In the genomic region with DNA sequence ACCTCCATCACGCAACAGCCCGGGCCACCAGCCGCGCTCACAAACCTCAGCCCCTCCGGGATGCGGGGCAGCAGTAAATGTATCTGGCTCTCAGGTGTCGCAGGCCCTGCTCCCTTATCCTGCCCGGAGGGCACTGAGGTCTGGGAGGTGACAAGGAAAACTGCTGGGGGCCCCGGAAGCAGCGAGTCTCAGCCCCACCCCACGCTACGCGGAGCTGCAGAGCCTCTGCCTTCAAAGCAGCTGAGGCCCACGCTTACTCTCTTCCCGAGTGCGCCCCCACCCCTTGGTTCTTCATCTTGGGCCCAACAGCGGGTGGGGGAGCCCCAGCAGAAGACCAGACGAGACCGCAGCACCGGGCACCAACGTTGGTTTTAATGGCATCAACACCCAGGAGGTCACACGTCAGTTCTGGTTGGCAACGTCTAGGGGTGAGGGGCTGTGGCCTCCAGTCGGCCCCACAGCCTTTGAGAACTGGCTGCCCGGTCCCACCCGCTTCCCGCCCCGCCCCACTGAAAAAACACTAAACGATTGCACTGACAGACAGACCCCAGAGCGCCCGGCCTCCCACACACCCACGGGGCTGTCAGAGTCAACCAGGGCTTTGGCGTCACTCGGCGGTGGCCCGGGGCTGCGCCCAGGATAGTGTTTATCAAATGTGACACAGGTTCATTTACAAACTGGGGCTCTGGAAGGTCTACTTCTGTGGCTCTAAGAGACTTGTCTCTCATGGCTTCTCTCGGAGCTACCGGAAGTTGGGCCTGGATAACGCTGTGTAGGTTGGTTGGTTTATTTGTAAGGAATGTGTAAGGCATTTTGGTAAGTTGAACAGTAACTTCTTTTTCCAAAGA, we compare ENCODE assay signal across 9 cellular contexts. TPM values are rescaled to one million over a fixed set of nuclear protein-coding genes. Genes with fewer than 3 reads are reported as not detected.
DNase-seq lines count a peak whose midpoint lies in the region; ATAC-seq and TF ChIP-seq lines count a peak whose summit lies in the region.
"Had no signal": no experiment of that assay in that cellular context is flagged by ENCODE, and none has a peak within 500 bp of the region (broad histone marks: within the 10 kb centered on the region; RNA-seq: fewer than 3 reads in every experiment).

No MANE protein-coding gene starts in this region.

- intact Hi-C loops in activated CD8-positive, alpha-beta T cell treated with anti-CD3 and anti-CD28 coated beads for 36 hours (cut with micrococcal nuclease), result loop anchor here (5.0 kb wide), 1 partner anchor 106 kb away; no protein-coding TSS in a partner anchor
- intact Hi-C loops in sigmoid colon (cut with DNase I), result loop anchor here (1.0 to 2.0 kb wide), 3 partner anchors 43 to 83 kb away; a partner anchor contains a TSS

- H2BK5ac ChIP-seq in neuronal stem cell (ENCODE audit: low read length), result no peak overlapping the region

- H3K4me3 ChIP-seq in sigmoid colon (peak overlapping the region in 1 of 4 donors; percentile 13), neuronal stem cell (ENCODE audit: low read length in 2 of 2) (no peak overlapping the region)

- 64 to 82% methylated on average over 40 of the region's 40 CpGs for WGBS in sigmoid colon, 2 donors
- no CpG with 5 or more reads among the region's 40 CpGs for WGBS in neuronal stem cell (ENCODE audit: extremely low coverage in 2 of 2, insufficient read length in 2 of 2, insufficient replicate concordance in 1 of 2), 2 donors

- peak; percentile 11 for DNase-seq in GM13977 (ENCODE audit: low spot score)
- DNase-seq in activated CD8-positive, alpha-beta T cell treated with anti-CD3 and anti-CD28 coated beads for 36 hours, result peak; percentile 21
- DNase-seq in immature natural killer cell, result peak; percentile 79 to 85 (median 84)
- DNase-seq in sigmoid colon, result peak; percentile 80
- no peak for DNase-seq in neuronal stem cell (ENCODE audit: low spot score)
- DNase-seq in NOMO-1 (lab: John Stamatoyannopoulos, UW; ENCODE audit: unreplicated experiment in 2 of 2), result no peak
- no peak for DNase-seq in NCI-H2081 (lab: John Stamatoyannopoulos, UW)
- no peak for DNase-seq in NCI-H1105 (lab: John Stamatoyannopoulos, UW)
- DNase-seq: RPMI8226 had no signal

- H3K79me1 ChIP-seq in neuronal stem cell (ENCODE audit: low read depth, low read length), result no peaks in the 10 kb centered on the region

- H3K27ac ChIP-seq in sigmoid colon (peak overlapping the region; percentile 86 to 100 (median 92)), neuronal stem cell (replicated peaks; ENCODE audit: low read length) (no peak overlapping the region)

- H3K36me3 ChIP-seq in sigmoid colon (peaks cover 4 to 44% (median 17%) of the 10 kb centered on the region in 4 donors), neuronal stem cell (replicated peaks in 1 of 2; ENCODE audit: control insufficient read depth in 2 of 2, insufficient read depth in 2 of 2, low read length in 2 of 2) (peaks cover 12 to 17% of the 10 kb centered on the region in 2 donors)

- TF ChIP-seq CTCF in GM13977 (IDR thresholded peaks at IDR 0.05; ENCODE audit: extremely low read depth, insufficient read depth, missing control alignments), result no peak
- TF ChIP-seq CTCF in activated CD8-positive, alpha-beta T cell treated with anti-CD3 and anti-CD28 coated beads for 36 hours (IDR thresholded peaks at IDR 0.05), result no peak
- no peak for TF ChIP-seq CTCF in sigmoid colon (IDR thresholded peaks at IDR 0.05)

- no peak overlapping the region for H2AFZ ChIP-seq in neuronal stem cell (ENCODE audit: low read length)

- H2BK12ac ChIP-seq in neuronal stem cell (ENCODE audit: low read length), result no peak overlapping the region

- no peak overlapping the region for H2BK120ac ChIP-seq in neuronal stem cell (ENCODE audit: low read depth, low read length)

- in situ Hi-C loops in GM13977 (cut with MboI; ENCODE audit: low pct_unique_long_range_greater_than_20kb, low sequenced_read_pairs, unreplicated experiment), result no loop called here

- no peak overlapping the region for H2AK5ac ChIP-seq in neuronal stem cell (ENCODE audit: low read depth, low read length)

- no peaks in the 10 kb centered on the region for H3K27me3 ChIP-seq in sigmoid colon
- no peaks in the 10 kb centered on the region for H3K27me3 ChIP-seq in neuronal stem cell (ENCODE audit: control insufficient read depth in 3 of 3, insufficient read depth in 3 of 3, low read depth in 1 of 3, low read length in 3 of 3)

- H3K4me3 Mint-ChIP-seq in activated CD8-positive, alpha-beta T cell treated with anti-CD3 and anti-CD28 coated beads for 36 hours, result no peak overlapping the region
- H3K4me3 Mint-ChIP-seq in immature natural killer cell, result peak overlapping the region; percentile 37 to 79 (median 59)

- CTCF ChIA-PET in activated CD8-positive, alpha-beta T cell treated with anti-CD3 and anti-CD28 coated beads for 36 hours (lab: Charles Lee), result interaction anchor here (1.1 to 5.0 kb wide), 5 partner anchors 69 to 108 kb away, joined by 4 to 32 read pairs (median 5); a partner anchor contains a TSS

- no peak overlapping the region for H3K4ac ChIP-seq in neuronal stem cell (ENCODE audit: low read length)

- H3K4me1 ChIP-seq in sigmoid colon (peaks cover 0 to 88% (median 86%) of the 10 kb centered on the region in 4 donors), neuronal stem cell (ENCODE audit: control insufficient read depth in 2 of 2, insufficient read depth in 1 of 2, low read depth in 1 of 2, low read length in 2 of 2) (peaks cover 0 to 3% of the 10 kb centered on the region in 2 donors)

- H4K91ac ChIP-seq in neuronal stem cell (ENCODE audit: low read depth, low read length, poor library complexity), result no peak overlapping the region

- H3K18ac ChIP-seq in neuronal stem cell (ENCODE audit: low read length), result no peak overlapping the region

- H3K27me3 Mint-ChIP-seq in activated CD8-positive, alpha-beta T cell treated with anti-CD3 and anti-CD28 coated beads for 36 hours, result no peaks in the 10 kb centered on the region
- peaks cover 21 to 30% (median 26%) of the 10 kb centered on the region in 3 donors for H3K27me3 Mint-ChIP-seq in immature natural killer cell (ENCODE audit: low read depth in 3 of 3)

- no peak overlapping the region for H4K8ac ChIP-seq in neuronal stem cell (ENCODE audit: low read depth, low read length)

- H3K27ac Mint-ChIP-seq in activated CD8-positive, alpha-beta T cell treated with anti-CD3 and anti-CD28 coated beads for 36 hours, result peak overlapping the region; percentile 11
- peak overlapping the region; percentile 95 to 100 (median 98) for H3K27ac Mint-ChIP-seq in immature natural killer cell

- H3K9me3 ChIP-seq in sigmoid colon (no peaks in the 10 kb centered on the region), neuronal stem cell (replicated peaks in 1 of 2; ENCODE audit: control insufficient read depth in 2 of 2, insufficient read depth in 1 of 2, low read depth in 1 of 2, low read length in 2 of 2) (no peaks in the 10 kb centered on the region)

- no peaks in the 10 kb centered on the region for H3K9me3 Mint-ChIP-seq in activated CD8-positive, alpha-beta T cell treated with anti-CD3 and anti-CD28 coated beads for 36 hours
- H3K9me3 Mint-ChIP-seq in immature natural killer cell, result no peaks in the 10 kb centered on the region

- POLR2A ChIA-PET in activated CD8-positive, alpha-beta T cell treated with anti-CD3 and anti-CD28 coated beads for 36 hours (lab: Charles Lee), result interaction anchor here (0.6 kb wide), 1 partner anchor 44 kb away, joined by 4 read pairs; a partner anchor contains a TSS

- H3K4me2 ChIP-seq in neuronal stem cell (ENCODE audit: insufficient read depth, low read length, poor library complexity, severe bottlenecking), result no peak overlapping the region

- H3K36me3 Mint-ChIP-seq in activated CD8-positive, alpha-beta T cell treated with anti-CD3 and anti-CD28 coated beads for 36 hours (ENCODE audit: low read depth), result peaks cover 9% of the 10 kb centered on the region
- peaks cover 3 to 9% (median 7%) of the 10 kb centered on the region in 3 donors for H3K36me3 Mint-ChIP-seq in immature natural killer cell

- no peak overlapping the region for H3K9ac ChIP-seq in neuronal stem cell (ENCODE audit: low read depth, low read length, poor library complexity)

- no peak overlapping the region for H2BK15ac ChIP-seq in neuronal stem cell (ENCODE audit: low read length)

- TF ChIP-seq POLR2A in sigmoid colon (IDR thresholded peaks at IDR 0.05), result no peak

- peak in 1 of 4 donors; percentile 13 for TF ChIP-seq EP300 in sigmoid colon (IDR thresholded peaks at IDR 0.05)

- H3K4me1 Mint-ChIP-seq in activated CD8-positive, alpha-beta T cell treated with anti-CD3 and anti-CD28 coated beads for 36 hours (ENCODE audit: low read depth), result peaks cover 36% of the 10 kb centered on the region
- peaks cover 57% of the 10 kb centered on the region in 2 donors for H3K4me1 Mint-ChIP-seq in immature natural killer cell

- no peak for ATAC-seq in activated CD8-positive, alpha-beta T cell treated with anti-CD3 and anti-CD28 coated beads for 36 hours

- no peak overlapping the region for H3K23ac ChIP-seq in neuronal stem cell (ENCODE audit: low read depth, low read length, poor library complexity)

- no peak overlapping the region for H3K14ac ChIP-seq in neuronal stem cell (ENCODE audit: low read length)

RNA-seq across cellular contexts. Expression of a gene that starts 43.7 kb away (rescaled TPM):
- total RNA-seq in activated CD8-positive, alpha-beta T cell treated with anti-CD3 and anti-CD28 coated beads for 36 hours, result 10 to 100 TPM; 55.5 to 56.4 TPM
- polyA plus RNA-seq in immature natural killer cell, result 100 to 1,000 TPM; 157 to 226 (median 225) TPM
- total RNA-seq in sigmoid colon, result 1,000 to 10,000 TPM; 1,872 to 2,237 (median 1,948) TPM
- polyA plus RNA-seq in sigmoid colon, result 100 to 1,000 TPM; 429 to 672 (median 586) TPM
- polyA plus RNA-seq in neuronal stem cell (2013, experiment 1 of 2), result 252 TPM
- polyA plus RNA-seq in neuronal stem cell (2013, experiment 2 of 2), result 243 TPM

Comparison
In these comparisons a context has a peak if more than half of its experiments do, and no peak if none do; other contexts are left out.
1. DNase-seq: peak in GM13977 (single experiment), activated CD8-positive, alpha-beta T cell treated with anti-CD3 and anti-CD28 coated beads for 36 hours (single experiment), immature natural killer cell (3 of 3) and sigmoid colon (single experiment); none in neuronal stem cell (single experiment), NOMO-1 (0 of 2), NCI-H2081 (0 of 2) and NCI-H1105 (single experiment).
2. RNA of a gene that starts 43.7 kb away (total RNA-seq): 1,872 to 2,237 TPM in sigmoid colon; 55.5 to 56.4 TPM in activated CD8-positive, alpha-beta T cell treated with anti-CD3 and anti-CD28 coated beads for 36 hours; every median in the first group is over 10 times any median in the second.